In the genomic region with DNA sequence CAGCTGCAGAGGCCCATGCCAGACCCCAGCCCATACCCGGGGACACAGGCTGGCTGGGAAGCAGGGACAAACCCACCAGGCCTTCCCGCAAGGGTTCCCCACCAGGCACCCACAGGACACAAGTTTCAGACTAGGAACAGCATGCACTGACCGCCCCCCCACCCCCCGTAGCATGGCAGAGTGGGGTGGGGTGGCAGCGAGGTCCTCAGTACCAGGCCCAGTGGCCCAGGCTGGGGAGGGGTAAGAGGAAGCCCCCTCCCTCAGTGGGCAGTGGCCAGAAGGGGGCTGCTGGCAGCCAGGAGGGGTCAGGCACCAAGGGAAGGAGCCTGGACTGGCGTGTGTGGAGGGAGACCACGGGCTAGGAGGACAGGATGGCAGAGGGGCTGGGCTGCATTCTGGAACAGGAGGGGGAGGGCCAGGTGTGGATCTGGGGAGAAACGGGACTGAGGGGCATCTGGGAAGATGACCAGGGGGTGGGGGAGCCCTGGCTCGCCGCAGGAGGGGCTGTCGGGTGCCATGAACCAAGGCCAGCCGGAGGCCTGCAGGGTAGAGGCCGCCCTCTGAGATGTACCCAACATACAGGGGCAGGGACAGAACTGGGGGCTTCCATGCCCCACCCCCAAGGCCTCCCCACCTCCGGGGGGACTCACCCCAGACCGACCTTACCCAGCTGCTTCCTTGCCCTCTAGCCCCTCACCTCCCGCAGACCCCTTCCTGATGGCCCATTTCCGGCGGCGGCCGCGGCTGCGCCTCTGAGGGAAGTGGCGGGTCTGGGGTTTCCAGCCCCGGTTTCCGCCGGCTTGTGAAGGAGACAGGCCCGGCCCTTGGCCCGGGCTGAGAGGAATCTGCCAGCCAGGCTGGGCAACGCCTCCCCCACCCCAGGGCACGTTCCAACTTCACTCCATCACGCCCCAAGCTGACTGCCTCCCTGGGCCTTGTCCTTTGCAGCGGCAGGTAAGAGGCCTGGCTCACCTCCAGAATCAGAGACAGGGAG, we compare ENCODE assay signal across 10 cellular contexts. TPM values are rescaled to one million over a fixed set of nuclear protein-coding genes. Genes with fewer than 3 reads are reported as not detected.
DNase-seq lines count a peak whose midpoint lies in the region; FAIRE-seq and TF ChIP-seq lines count a peak whose summit lies in the region.
"Had no signal": no experiment of that assay in that cellular context is flagged by ENCODE, and none has a peak within 500 bp of the region (broad histone marks: within the 10 kb centered on the region; RNA-seq: fewer than 3 reads in every experiment).

No MANE protein-coding gene starts in this region.

- peaks cover 18% of the 10 kb centered on the region for H3K27me3 ChIP-seq in transverse colon

- DNase-seq in stimulated activated CD4-positive, alpha-beta T cell treated with anti-CD3 and anti-CD28 coated beads, Interleukin-15, amount 100 ng/mL, for 24 hours = peak; percentile 46
- DNase-seq in stimulated activated CD4-positive, alpha-beta T cell treated with anti-CD3 and anti-CD28 coated beads, Interleukin-2, amount 100 ng/mL, for 48 hours = no peak
- DNase-seq in activated CD4-positive, alpha-beta T cell treated with anti-CD3 and anti-CD28 coated beads, Interleukin-2, amount 50 U/mL, for 48 hours = peak; percentile 35 to 47
- DNase-seq in epithelial cell of esophagus (ENCODE audit: low read depth) (peak; percentile 82), transverse colon (peak; percentile 33), NCI-H1694 (lab: John Stamatoyannopoulos, UW) (no peak), D721Med (ENCODE audit: insufficient read length, low spot score) (no peak), SKM-1 (lab: John Stamatoyannopoulos, UW; ENCODE audit: unreplicated experiment) (no peak)
- DNase-seq: NCI-H526 treated with DMSO at 0.1 percent for 48 hours had no signal

- H3K4me3 ChIP-seq in epithelial cell of esophagus (ENCODE audit: low read length) (no peak overlapping the region), transverse colon (no peak overlapping the region)
- H3K4me3 ChIP-seq: adrenal gland had no signal

- FAIRE-seq in D721Med (lab: Jason Lieb, UNC) = no peak

- TF ChIP-seq EP300 in transverse colon (IDR thresholded peaks at IDR 0.05; ENCODE audit: low read depth) = no peak

- no peak overlapping the region for H3K27ac ChIP-seq in transverse colon

- peaks cover 0 to 9% (median 3%) of the 10 kb centered on the region in 4 donors for H3K4me1 ChIP-seq in transverse colon

- no peaks in the 10 kb centered on the region for H3K9me3 ChIP-seq in transverse colon
- H3K9me3 ChIP-seq: adrenal gland had no signal

- H3K36me3 ChIP-seq in transverse colon = no peaks in the 10 kb centered on the region
- H3K36me3 ChIP-seq: adrenal gland had no signal

- TF ChIP-seq POLR2A in transverse colon (IDR thresholded peaks at IDR 0.05) = no peak

- WGBS in transverse colon (ENCODE audit: low coverage in 1 of 2), 2 donors = 73% methylated on average over 30 of the region's 32 CpGs; no CpG with 5 or more reads in 1 of the 2 donors

- no peak for TF ChIP-seq CTCF in epithelial cell of esophagus (IDR thresholded peaks at IDR 0.05; ENCODE audit: insufficient read depth, low read depth, low read length, missing control alignments)
- no peak for TF ChIP-seq CTCF in transverse colon (IDR thresholded peaks at IDR 0.05)
- TF ChIP-seq CTCF in D721Med (IDR thresholded peaks at IDR 0.05; ENCODE audit: insufficient read depth, missing control alignments) = no peak

- in situ Hi-C loops in transverse colon (cut with MboI; ENCODE audit: low pct_ligation_motif_present in 1 of 4, low pct_unique_long_range_greater_than_20kb in 1 of 4, low sequenced_read_pairs in 3 of 4) = no loop called here

- intact Hi-C loops in transverse colon (cut with DNase I; ENCODE audit: low total_unique reads) = no loop called here

RNA-seq across cellular contexts. Expression of gene JAG2, which starts 5.6 kb away (rescaled TPM):
- total RNA-seq in transverse colon = 10 to 100 TPM in 1 of 4 donors, 1 to 10 TPM in 3; 5.4 to 29.9 (median 6.6) TPM

RNA-seq across cellular contexts. Expression of gene NUDT14, which starts 6.9 kb away (rescaled TPM):
- 10 to 100 TPM; 17.0 to 53.9 (median 32.6) TPM for total RNA-seq in transverse colon

Comparison
In these comparisons a context has a peak if more than half of its experiments do, and no peak if none do; other contexts are left out.
1. DNase-seq: peak in stimulated activated CD4-positive, alpha-beta T cell treated with anti-CD3 and anti-CD28 coated beads, Interleukin-15, amount 100 ng/mL, for 24 hours (single experiment), activated CD4-positive, alpha-beta T cell treated with anti-CD3 and anti-CD28 coated beads, Interleukin-2, amount 50 U/mL, for 48 hours (2 of 2), epithelial cell of esophagus (single experiment) and transverse colon (single experiment); none in stimulated activated CD4-positive, alpha-beta T cell treated with anti-CD3 and anti-CD28 coated beads, Interleukin-2, amount 100 ng/mL, for 48 hours (0 of 2), NCI-H1694 (single experiment), D721Med (single experiment) and SKM-1 (single experiment).